In genomic region chr4:175504316-175504715, GRCh38 we compare ENCODE assay signal across 19 cellular contexts.
DNase-seq lines count a peak whose midpoint lies in the region; ATAC-seq and TF ChIP-seq lines count a peak whose summit lies in the region.
"Had no signal": no experiment of that assay in that cellular context is flagged by ENCODE, and none has a peak within 500 bp of the region (broad histone marks: within the 10 kb centered on the region; RNA-seq: fewer than 3 reads in every experiment).

No MANE protein-coding gene starts in this region.

- H3K4me3 Mint-ChIP-seq in progenitor cell of endocrine pancreas (ENCODE audit: low read depth), result no peak overlapping the region
- H3K4me3 Mint-ChIP-seq: B cell; CD4-positive, alpha-beta T cell had no signal

- DNase-seq in EH (ENCODE audit: low read depth) (peak; percentile 18), NCI-H526 (lab: John Stamatoyannopoulos, UW) (peak; percentile 32 to 33), fibroblast of pulmonary artery (ENCODE audit: low read depth) (peak; percentile 26), retinal pigment epithelial cell (ENCODE audit: low read depth) (peak; percentile 26), progenitor cell of endocrine pancreas (ENCODE audit: low spot score, unreplicated experiment) (no peak), COLO829 (ENCODE audit: low spot score) (no peak)
- DNase-seq: CD4-positive, alpha-beta T cell; DMS79 treated with DMSO at 0.1 percent for 48 hours; NCI-H1048; NCI-H146; NCI-H2081 treated with DMSO at 0.1 percent for 48 hours; NCI-H2227 treated with DMSO at 0.1 percent for 48 hours; NCI-H524 treated with DMSO at 0.1 percent for 48 hours; RPMI8226 had no signal

- no peaks in the 10 kb centered on the region for H3K4me1 Mint-ChIP-seq in progenitor cell of endocrine pancreas (ENCODE audit: low read depth)
- H3K4me1 Mint-ChIP-seq: B cell had no signal

- ATAC-seq in HG03280 (IDR thresholded peaks at IDR 0.05; ENCODE audit: unreplicated experiment) (no peak), GM21576 (IDR thresholded peaks at IDR 0.05; ENCODE audit: unreplicated experiment) (no peak)
- ATAC-seq: A549, HCT116 had no signal

- H3K9me3 Mint-ChIP-seq in progenitor cell of endocrine pancreas (ENCODE audit: low read depth), result no peaks in the 10 kb centered on the region

- TF ChIP-seq CTCF in fibroblast of pulmonary artery (IDR thresholded peaks at IDR 0.05; ENCODE audit: low read length, missing control alignments) (no peak), retinal pigment epithelial cell (conservative IDR thresholded peaks at IDR 0.05; ENCODE audit: low read depth, low read length) (no peak), progenitor cell of endocrine pancreas (IDR thresholded peaks at IDR 0.05; ENCODE audit: unreplicated experiment) (no peak)

- no peak overlapping the region for H3K27ac Mint-ChIP-seq in progenitor cell of endocrine pancreas
- H3K27ac Mint-ChIP-seq: B cell; CD4-positive, alpha-beta T cell had no signal

- H3K4me3 ChIP-seq in fibroblast of pulmonary artery (replicated peaks; ENCODE audit: low read depth, low read length), result no peak overlapping the region
- H3K4me3 ChIP-seq in retinal pigment epithelial cell (ENCODE audit: low read length), result no peak overlapping the region
- H3K4me3 ChIP-seq: A549 had no signal

- H3K27me3 Mint-ChIP-seq in progenitor cell of endocrine pancreas, result no peaks in the 10 kb centered on the region
- H3K27me3 Mint-ChIP-seq: B cell; CD4-positive, alpha-beta T cell had no signal

- no peaks in the 10 kb centered on the region for H3K36me3 Mint-ChIP-seq in progenitor cell of endocrine pancreas (ENCODE audit: insufficient read depth)

Comparison
In these comparisons a context has a peak if more than half of its experiments do, and no peak if none do; other contexts are left out.
1. DNase-seq: peak in EH (single experiment), NCI-H526 (2 of 2), fibroblast of pulmonary artery (single experiment) and retinal pigment epithelial cell (single experiment); none in progenitor cell of endocrine pancreas (single experiment) and COLO829 (single experiment).